Comparison of ENCODE assay signal across 27 cellular contexts in genomic region chr5:172990776-172991175, GRCh38.
"Had no signal": no experiment of that assay in that cellular context is flagged by ENCODE, and none has a peak within 500 bp of the region (broad histone marks: within the 10 kb centered on the region; RNA-seq: fewer than 3 reads in every experiment).

No MANE protein-coding gene starts in this region.

- H3K4me3 Mint-ChIP-seq: immature natural killer cell; mesothelial cell of epicardium; natural killer cell; stimulated activated effector memory CD8-positive, alpha-beta T cell treated with anti-CD3 and anti-CD28 coated beads, Interleukin-12 subunit alpha, Interleukin-12 subunit beta, amount 100 ng/mL, for 72 hours; stimulated activated naive CD8-positive, alpha-beta T cell treated with anti-CD3 and anti-CD28 coated beads, Interleukin-15, Interleukin-2, amounts not matched to agents 100 ng/mL and 50 ng/mL, for 24 hours had no signal

- H3K27me3 Mint-ChIP-seq: naive B cell; stimulated activated naive CD8-positive, alpha-beta T cell treated with anti-CD3 and anti-CD28 coated beads, Interleukin-15, Interleukin-2, amounts not matched to agents 100 ng/mL and 50 ng/mL, for 24 hours had no signal

- H3K9me3 ChIP-seq: left lung, lower lobe of right lung, ovary, prostate gland, sigmoid colon, spleen, suprapubic skin, thoracic aorta, tibial nerve, upper lobe of left lung, vagina had no signal

- H3K27me3 ChIP-seq: left lung, ovary, sigmoid colon, spleen, suprapubic skin, tibial nerve, upper lobe of left lung, vagina had no signal

- H3K27ac ChIP-seq: left lung, lower lobe of right lung, ovary, prostate gland, sigmoid colon, spleen, suprapubic skin, thoracic aorta, tibial nerve, upper lobe of left lung, vagina had no signal

- ATAC-seq: left colon; left lung; lower lobe of right lung; natural killer cell; right cardiac atrium; stimulated activated effector memory CD8-positive, alpha-beta T cell treated with anti-CD3 and anti-CD28 coated beads, Interleukin-12 subunit alpha, Interleukin-12 subunit beta, amount 100 ng/mL, for 72 hours had no signal

- H3K27ac Mint-ChIP-seq: mesothelial cell of epicardium; stimulated activated effector memory CD8-positive, alpha-beta T cell treated with anti-CD3 and anti-CD28 coated beads, Interleukin-12 subunit alpha, Interleukin-12 subunit beta, amount 100 ng/mL, for 72 hours; stimulated activated naive CD8-positive, alpha-beta T cell treated with anti-CD3 and anti-CD28 coated beads, Interleukin-15, Interleukin-2, amounts not matched to agents 100 ng/mL and 50 ng/mL, for 24 hours had no signal

- H3K9me3 Mint-ChIP-seq: immature natural killer cell; mesothelial cell of epicardium; naive B cell; natural killer cell; stimulated activated effector memory CD8-positive, alpha-beta T cell treated with anti-CD3 and anti-CD28 coated beads, Interleukin-12 subunit alpha, Interleukin-12 subunit beta, amount 100 ng/mL, for 72 hours; stimulated activated naive CD8-positive, alpha-beta T cell treated with anti-CD3 and anti-CD28 coated beads, Interleukin-15, Interleukin-2, amounts not matched to agents 100 ng/mL and 50 ng/mL, for 24 hours had no signal

- DNase-seq: hypothalamus; immature natural killer cell; kidney; left colon; left lung; lower lobe of right lung; mammary epithelial cell; mesendoderm; naive B cell; natural killer cell; ovary; retina; right cardiac atrium; sigmoid colon; small intestine; spleen; stimulated activated CD4-positive, alpha-beta T cell treated with anti-CD3 and anti-CD28 coated beads, Interleukin-4, amount 100 ng/mL, for 24 hours; stimulated activated naive CD4-positive, alpha-beta T cell; upper lobe of left lung had no signal
